ENCODE assay signal across 24 cellular contexts in the genomic region with DNA sequence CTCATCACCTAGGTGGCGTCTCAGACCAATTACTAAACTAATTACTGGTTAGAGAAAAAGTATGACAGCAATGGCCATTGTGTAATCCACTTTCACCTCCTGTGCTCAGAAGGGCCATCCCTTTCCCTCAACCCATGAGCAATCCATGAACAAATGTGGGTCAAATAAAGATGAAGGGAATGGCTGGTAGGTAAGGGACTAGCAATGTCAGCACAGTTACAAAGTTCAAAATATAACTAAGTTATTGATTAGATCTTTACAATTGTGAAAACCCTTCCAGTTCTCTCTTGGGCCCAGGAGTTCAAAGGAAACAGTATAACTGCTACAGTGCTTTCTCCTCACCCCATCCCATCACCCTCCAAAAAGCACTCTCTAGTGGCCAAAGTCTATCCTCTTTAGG.
DNase-seq lines count a peak whose midpoint lies in the region; ATAC-seq and TF ChIP-seq lines count a peak whose summit lies in the region.
"Had no signal": no experiment of that assay in that cellular context is flagged by ENCODE, and none has a peak within 500 bp of the region (broad histone marks: within the 10 kb centered on the region; RNA-seq: fewer than 3 reads in every experiment).

No MANE protein-coding gene starts in this region.

- H3K4me3 ChIP-seq in breast epithelium: no peak overlapping the region
- H3K4me3 ChIP-seq in epithelial cell of esophagus (ENCODE audit: low read length): no peak overlapping the region
- H3K4me3 ChIP-seq in trophoblast cell (ENCODE audit: low read depth, low read length): no peak overlapping the region
- H3K4me3 ChIP-seq: BLaER1, HAP-1 had no signal

- no peaks in the 10 kb centered on the region for H3K79me2 ChIP-seq in trophoblast cell (ENCODE audit: control insufficient read depth, insufficient read depth, low read length, poor library complexity)

- H2BK5ac ChIP-seq in trophoblast cell (ENCODE audit: low read depth, low read length, poor library complexity): no peak overlapping the region

- no peak overlapping the region for H4K91ac ChIP-seq in trophoblast cell (ENCODE audit: low read depth, low read length)

- no peak for ATAC-seq in GM18861 (IDR thresholded peaks at IDR 0.05; ENCODE audit: unreplicated experiment)
- ATAC-seq in GM21367 (IDR thresholded peaks at IDR 0.05; ENCODE audit: unreplicated experiment): no peak
- ATAC-seq: PC-3, SK-N-SH treated with all-trans-retinoic acid at 6 μM for 48 hours had no signal

- no peaks in the 10 kb centered on the region for H3K36me3 Mint-ChIP-seq in MCF 10A (ENCODE audit: insufficient read depth, unreplicated experiment)
- H3K36me3 Mint-ChIP-seq: CD4-positive, alpha-beta memory T cell had no signal

- H3K18ac ChIP-seq in trophoblast cell (ENCODE audit: low read length): no peak overlapping the region

- no peak for TF ChIP-seq POLR2A in breast epithelium (IDR thresholded peaks at IDR 0.05)

- H3K79me1 ChIP-seq in trophoblast cell (ENCODE audit: low read length): no peaks in the 10 kb centered on the region

- no peaks in the 10 kb centered on the region for H3K36me3 ChIP-seq in breast epithelium
- H3K36me3 ChIP-seq in trophoblast cell (ENCODE audit: control insufficient read depth in 1 of 2, insufficient read depth in 2 of 2, low read length in 2 of 2): no peaks in the 10 kb centered on the region
- H3K36me3 ChIP-seq: BLaER1, HAP-1 had no signal

- no peak overlapping the region for H3K23ac ChIP-seq in trophoblast cell (ENCODE audit: low read length)

- no peak overlapping the region for H3K4ac ChIP-seq in trophoblast cell (ENCODE audit: low read depth, low read length)

- H3K4me3 Mint-ChIP-seq in MCF 10A (ENCODE audit: unreplicated experiment): no peak overlapping the region
- H3K4me3 Mint-ChIP-seq: CD4-positive, alpha-beta memory T cell had no signal

- H3K4me1 Mint-ChIP-seq in MCF 10A (ENCODE audit: insufficient read depth, unreplicated experiment): no peaks in the 10 kb centered on the region
- H3K4me1 Mint-ChIP-seq: CD4-positive, alpha-beta memory T cell had no signal

- no peak overlapping the region for H3K9ac ChIP-seq in trophoblast cell (ENCODE audit: low read length)
- H3K9ac ChIP-seq: BLaER1 had no signal

- POLR2A ChIA-PET in MCF 10A (lab: Yijun Ruan, JAX): interaction anchor here (1.6 kb wide), 1 partner anchor 11 kb away, joined by 3 read pairs; no protein-coding TSS in a partner anchor

- no peak overlapping the region for H4K8ac ChIP-seq in trophoblast cell (ENCODE audit: low read depth, low read length)

- DNase-seq in breast epithelium (ENCODE audit: low spot score in 2 of 2) (no peak), MCF 10A (ENCODE audit: unreplicated experiment) (no peak), epithelial cell of esophagus (ENCODE audit: low read depth) (peak; percentile 11), trophoblast cell (peak; percentile 33 to 49), Ammon's horn (ENCODE audit: low spot score) (no peak)
- DNase-seq: CD4-positive, alpha-beta memory T cell; DMS153; GDM1; Kasumi-1; MM.1S; NCI-H1092; NCI-H1436 treated with DMSO at 0.1 percent for 48 hours; NCI-H2029 treated with DMSO at 0.1 percent for 48 hours; NCI-H2171; NCI-H446 treated with DMSO at 0.1 percent for 48 hours; NCI-H774; PC-3; SIG-M5 had no signal

- H3K9me3 ChIP-seq in breast epithelium (no peaks in the 10 kb centered on the region), trophoblast cell (ENCODE audit: insufficient read depth, low read depth, low read length) (no peaks in the 10 kb centered on the region)
- H3K9me3 ChIP-seq: BLaER1, HAP-1 had no signal

- peaks cover 14% of the 10 kb centered on the region for H3K27me3 Mint-ChIP-seq in MCF 10A (ENCODE audit: insufficient read depth, unreplicated experiment)

- H3K14ac ChIP-seq in trophoblast cell (ENCODE audit: low read length): no peak overlapping the region

- H3K27ac ChIP-seq in breast epithelium: peak overlapping the region; percentile 66 to 81
- H3K27ac ChIP-seq in trophoblast cell (ENCODE audit: low read depth, low read length): no peak overlapping the region
- H3K27ac ChIP-seq: BLaER1, RWPE1 had no signal

- no CpG with 5 or more reads among the region's 1 CpG for WGBS in trophoblast cell (ENCODE audit: extremely low coverage, insufficient coverage, insufficient read length)

- no TSS peak for BruUV-seq in MCF 10A (replicated peaks; lab: Mats Ljungman, UMichigan)

- no peak overlapping the region for H2BK12ac ChIP-seq in trophoblast cell (ENCODE audit: low read length)

- no peak overlapping the region for H2BK120ac ChIP-seq in trophoblast cell (ENCODE audit: insufficient read depth, low read length, poor library complexity)

- H3K27ac Mint-ChIP-seq in MCF 10A (ENCODE audit: low read depth, unreplicated experiment): no peak overlapping the region
- H3K27ac Mint-ChIP-seq: CD4-positive, alpha-beta memory T cell had no signal

- H2AK5ac ChIP-seq in trophoblast cell (ENCODE audit: low read length): no peak overlapping the region

- H3K4me1 ChIP-seq in breast epithelium: no peaks in the 10 kb centered on the region
- peaks cover 2 to 5% of the 10 kb centered on the region in 2 experiments for H3K4me1 ChIP-seq in trophoblast cell (ENCODE audit: control insufficient read depth in 1 of 2, insufficient read depth in 2 of 2, low read length in 2 of 2)
- H3K4me1 ChIP-seq: BLaER1, HAP-1 had no signal

- no peaks in the 10 kb centered on the region for H3K9me3 Mint-ChIP-seq in MCF 10A (ENCODE audit: unreplicated experiment)
- H3K9me3 Mint-ChIP-seq: CD4-positive, alpha-beta memory T cell had no signal

- TF ChIP-seq CTCF in breast epithelium (IDR thresholded peaks at IDR 0.05): no peak
- no peak for TF ChIP-seq CTCF in MCF 10A (IDR thresholded peaks at IDR 0.05; ENCODE audit: unreplicated experiment)
- no peak for TF ChIP-seq CTCF in epithelial cell of esophagus (IDR thresholded peaks at IDR 0.05; ENCODE audit: insufficient read depth, low read depth, low read length, missing control alignments)

- intact Hi-C loops in breast epithelium (cut with DNase I; ENCODE audit: low total_unique reads) (no loop called here), MCF 10A (cut with micrococcal nuclease) (no loop called here)

- no peak overlapping the region for H2AFZ ChIP-seq in trophoblast cell (ENCODE audit: insufficient read depth, low read length, poor library complexity)

- H3K4me2 ChIP-seq in trophoblast cell (ENCODE audit: low read length): no peak overlapping the region
- H3K4me2 ChIP-seq: BLaER1 had no signal

- H3K27me3 ChIP-seq in breast epithelium (no peaks in the 10 kb centered on the region), trophoblast cell (ENCODE audit: insufficient read depth, low read length) (no peaks in the 10 kb centered on the region)
- H3K27me3 ChIP-seq: BLaER1 had no signal

- H4K12ac ChIP-seq in trophoblast cell (ENCODE audit: low read depth, low read length): no peak overlapping the region

- CTCF ChIA-PET in MCF 10A (lab: Yijun Ruan, JAX): interaction anchor here (1.0 to 1.4 kb wide), 2 partner anchors 147 to 213 kb away, joined by 5 to 6 read pairs; no protein-coding TSS in a partner anchor

Comparison
In these comparisons a context has a peak if more than half of its experiments do, and no peak if none do; other contexts are left out.
1. DNase-seq: peak in epithelial cell of esophagus (single experiment) and trophoblast cell (2 of 2); none in breast epithelium (0 of 2), MCF 10A (single experiment) and Ammon's horn (single experiment).